In genomic region chr3:171480526-171480925, GRCh38 we compare ENCODE assay signal across 12 cellular contexts. TPM values are rescaled to one million over a fixed set of nuclear protein-coding genes. Genes with fewer than 3 reads are reported as not detected.
DNase-seq lines count a peak whose midpoint lies in the region; ATAC-seq, FAIRE-seq and TF ChIP-seq lines count a peak whose summit lies in the region.
"Had no signal": no experiment of that assay in that cellular context is flagged by ENCODE, and none has a peak within 500 bp of the region (broad histone marks: within the 10 kb centered on the region; RNA-seq: fewer than 3 reads in every experiment).

No MANE protein-coding gene starts in this region.

- peak in 2 of 5 donors; percentile 10 to 37 for DNase-seq in CD8-positive, alpha-beta memory T cell
- DNase-seq in activated CD8-positive, alpha-beta T cell treated with anti-CD3 and anti-CD28 coated beads, Interleukin-2, amount 10 ng/mL, durations not matched to agents 7 days and 5 days = peak; percentile 34
- DNase-seq in pancreas = no peak
- no peak for DNase-seq in ureter (ENCODE audit: low spot score)
- DNase-seq in osteocyte (ENCODE audit: extremely low spot score, unreplicated experiment) = no peak
- DNase-seq: heart left ventricle, NCI-H1694 had no signal

- intact Hi-C loops in pancreas (cut with DNase I) = no loop called here

- TF ChIP-seq CTCF in pancreas (IDR thresholded peaks at IDR 0.05) = no peak
- no peak for TF ChIP-seq CTCF in osteocyte (IDR thresholded peaks at IDR 0.05)

- no peak overlapping the region for H3K4me3 ChIP-seq in CD8-positive, alpha-beta memory T cell (ENCODE audit: low read length)
- H3K4me3 ChIP-seq in pancreas = no peak overlapping the region
- H3K4me3 ChIP-seq: heart left ventricle had no signal

- H3K4me3 Mint-ChIP-seq in CD8-positive, alpha-beta memory T cell = peak overlapping the region; percentile 23 to 76 (median 62)
- H3K4me3 Mint-ChIP-seq in activated CD8-positive, alpha-beta T cell treated with anti-CD3 and anti-CD28 coated beads, Interleukin-2, amount 10 ng/mL, durations not matched to agents 7 days and 5 days = no peak overlapping the region
- no peak overlapping the region for H3K4me3 Mint-ChIP-seq in osteocyte (ENCODE audit: unreplicated experiment)
- H3K4me3 Mint-ChIP-seq: neural crest cell had no signal

- peaks cover 0 to 5% (median 0%) of the 10 kb centered on the region in 3 donors for H3K36me3 Mint-ChIP-seq in CD8-positive, alpha-beta memory T cell
- H3K36me3 Mint-ChIP-seq in activated CD8-positive, alpha-beta T cell treated with anti-CD3 and anti-CD28 coated beads, Interleukin-2, amount 10 ng/mL, durations not matched to agents 7 days and 5 days (ENCODE audit: low read depth) = peaks cover 2% of the 10 kb centered on the region
- H3K36me3 Mint-ChIP-seq in osteocyte (ENCODE audit: unreplicated experiment) = no peaks in the 10 kb centered on the region

- H3K9me3 Mint-ChIP-seq in CD8-positive, alpha-beta memory T cell = peaks cover 0 to 2% (median 0%) of the 10 kb centered on the region in 5 donors
- no peaks in the 10 kb centered on the region for H3K9me3 Mint-ChIP-seq in activated CD8-positive, alpha-beta T cell treated with anti-CD3 and anti-CD28 coated beads, Interleukin-2, amount 10 ng/mL, durations not matched to agents 7 days and 5 days (ENCODE audit: insufficient read depth)
- H3K9me3 Mint-ChIP-seq in osteocyte (ENCODE audit: unreplicated experiment) = no peaks in the 10 kb centered on the region

- 61 to 63% methylated on average over 1 of the region's 1 CpG for WGBS in pancreas, 2 donors

- no peaks in the 10 kb centered on the region for H3K27me3 ChIP-seq in CD8-positive, alpha-beta memory T cell (ENCODE audit: insufficient read depth, low read length, poor library complexity, severe bottlenecking)
- no peaks in the 10 kb centered on the region for H3K27me3 ChIP-seq in pancreas
- H3K27me3 ChIP-seq: heart left ventricle had no signal

- CTCF ChIA-PET in CD8-positive, alpha-beta memory T cell (lab: Charles Lee) = interaction anchor here (1.0 to 2.1 kb wide), 2 partner anchors 9 to 20 kb away, joined by 3 to 10 read pairs; partner anchors contain the start of gene TNIK
- CTCF ChIA-PET in activated CD8-positive, alpha-beta T cell treated with anti-CD3 and anti-CD28 coated beads, Interleukin-2, amount 10 ng/mL, durations not matched to agents 7 days and 5 days (lab: Charles Lee) = interaction anchor here (1.7 to 2.5 kb wide), 3 partner anchors 9 to 85 kb away, joined by 7 to 14 read pairs (median 8); partner anchors contain the start of gene TNIK

- peak; percentile 73 for ATAC-seq in GM19328 (IDR thresholded peaks at IDR 0.05; ENCODE audit: unreplicated experiment)
- peak; percentile 89 for ATAC-seq in HG02981 (IDR thresholded peaks at IDR 0.05; ENCODE audit: unreplicated experiment)
- ATAC-seq in activated CD8-positive, alpha-beta T cell treated with anti-CD3 and anti-CD28 coated beads, Interleukin-2, amount 10 ng/mL, durations not matched to agents 7 days and 5 days = peak; percentile 72
- no peak for ATAC-seq in HG02840 (IDR thresholded peaks at IDR 0.05; ENCODE audit: low FRiP score, unreplicated experiment)
- no peak for ATAC-seq in pancreas

- H3K27ac Mint-ChIP-seq in CD8-positive, alpha-beta memory T cell = peak overlapping the region; percentile 39 to 95 (median 68)
- peak overlapping the region; percentile 27 for H3K27ac Mint-ChIP-seq in activated CD8-positive, alpha-beta T cell treated with anti-CD3 and anti-CD28 coated beads, Interleukin-2, amount 10 ng/mL, durations not matched to agents 7 days and 5 days
- H3K27ac Mint-ChIP-seq in osteocyte (ENCODE audit: unreplicated experiment) = no peak overlapping the region

- H3K4me1 Mint-ChIP-seq in CD8-positive, alpha-beta memory T cell = peaks cover 10 to 18% (median 17%) of the 10 kb centered on the region in 3 donors
- peaks cover 20% of the 10 kb centered on the region for H3K4me1 Mint-ChIP-seq in activated CD8-positive, alpha-beta T cell treated with anti-CD3 and anti-CD28 coated beads, Interleukin-2, amount 10 ng/mL, durations not matched to agents 7 days and 5 days (ENCODE audit: low read depth)
- H3K4me1 Mint-ChIP-seq in osteocyte (ENCODE audit: unreplicated experiment) = peaks cover 7% of the 10 kb centered on the region

- no peaks in the 10 kb centered on the region for H3K9me3 ChIP-seq in CD8-positive, alpha-beta memory T cell (ENCODE audit: low read length)
- no peaks in the 10 kb centered on the region for H3K9me3 ChIP-seq in pancreas

- FAIRE-seq in pancreas (lab: Jason Lieb, UNC) = no peak

- H3K27ac ChIP-seq in CD8-positive, alpha-beta memory T cell (ENCODE audit: low read depth, low read length) = no peak overlapping the region
- H3K27ac ChIP-seq in pancreas = no peak overlapping the region
- H3K27ac ChIP-seq: C4-2B, heart left ventricle had no signal

- no peaks in the 10 kb centered on the region for H3K36me3 ChIP-seq in CD8-positive, alpha-beta memory T cell (ENCODE audit: insufficient read depth, low read length)
- H3K36me3 ChIP-seq in pancreas = no peaks in the 10 kb centered on the region
- H3K36me3 ChIP-seq: heart left ventricle had no signal

- POLR2A ChIA-PET in CD8-positive, alpha-beta memory T cell (lab: Charles Lee) = interaction anchor here (0.6 to 1.0 kb wide), 2 partner anchors 12 to 1157 kb away, joined by 3 to 6 read pairs; no protein-coding TSS in a partner anchor
- POLR2A ChIA-PET in activated CD8-positive, alpha-beta T cell treated with anti-CD3 and anti-CD28 coated beads, Interleukin-2, amount 10 ng/mL, durations not matched to agents 7 days and 5 days (lab: Charles Lee) = interaction anchor here (1.4 kb wide), 1 partner anchor 20 kb away, joined by 3 read pairs; the partner anchor contains the start of gene TNIK

- peaks cover 14% of the 10 kb centered on the region for H3K4me1 ChIP-seq in CD8-positive, alpha-beta memory T cell (ENCODE audit: insufficient read depth, low read length)
- H3K4me1 ChIP-seq in pancreas = no peaks in the 10 kb centered on the region

- no peaks in the 10 kb centered on the region for H3K27me3 Mint-ChIP-seq in CD8-positive, alpha-beta memory T cell
- no peaks in the 10 kb centered on the region for H3K27me3 Mint-ChIP-seq in activated CD8-positive, alpha-beta T cell treated with anti-CD3 and anti-CD28 coated beads, Interleukin-2, amount 10 ng/mL, durations not matched to agents 7 days and 5 days (ENCODE audit: low read depth)
- H3K27me3 Mint-ChIP-seq in osteocyte (ENCODE audit: unreplicated experiment) = peaks cover 2% of the 10 kb centered on the region

RNA-seq across cellular contexts. Expression of gene TNIK, which starts 20.3 kb away (rescaled TPM):
- total RNA-seq in CD8-positive, alpha-beta memory T cell = 10 to 100 TPM; 15.9 to 19.2 TPM
- polyA plus RNA-seq in CD8-positive, alpha-beta memory T cell = 17.7 TPM
- total RNA-seq in activated CD8-positive, alpha-beta T cell treated with anti-CD3 and anti-CD28 coated beads, Interleukin-2, amount 10 ng/mL, durations not matched to agents 7 days and 5 days = 10 to 100 TPM; 32.1 to 39.2 TPM
- total RNA-seq in pancreas = 10 to 100 TPM in 1 of 6 donors, 1 to 10 TPM in 5; 4.4 to 13.6 (median 6.0) TPM
- 1 to 10 TPM; 3.5 to 4.7 TPM for polyA plus RNA-seq in pancreas
- total RNA-seq in ureter = 17.1 TPM
- 11.5 and 15.5 TPM in 2 replicates for total RNA-seq in osteocyte

Comparison
In these comparisons a context has a peak if more than half of its experiments do, and no peak if none do; other contexts are left out.
1. H3K4me3 Mint-ChIP-seq: peak in CD8-positive, alpha-beta memory T cell (7 of 7); none in activated CD8-positive, alpha-beta T cell treated with anti-CD3 and anti-CD28 coated beads, Interleukin-2, amount 10 ng/mL, durations not matched to agents 7 days and 5 days (single experiment) and osteocyte (single experiment).
2. ATAC-seq: peak in GM19328 (single experiment), HG02981 (single experiment) and activated CD8-positive, alpha-beta T cell treated with anti-CD3 and anti-CD28 coated beads, Interleukin-2, amount 10 ng/mL, durations not matched to agents 7 days and 5 days (single experiment); none in HG02840 (single experiment) and pancreas (0 of 4).